ENCODE assay signal across 9 cellular contexts in the genomic region with DNA sequence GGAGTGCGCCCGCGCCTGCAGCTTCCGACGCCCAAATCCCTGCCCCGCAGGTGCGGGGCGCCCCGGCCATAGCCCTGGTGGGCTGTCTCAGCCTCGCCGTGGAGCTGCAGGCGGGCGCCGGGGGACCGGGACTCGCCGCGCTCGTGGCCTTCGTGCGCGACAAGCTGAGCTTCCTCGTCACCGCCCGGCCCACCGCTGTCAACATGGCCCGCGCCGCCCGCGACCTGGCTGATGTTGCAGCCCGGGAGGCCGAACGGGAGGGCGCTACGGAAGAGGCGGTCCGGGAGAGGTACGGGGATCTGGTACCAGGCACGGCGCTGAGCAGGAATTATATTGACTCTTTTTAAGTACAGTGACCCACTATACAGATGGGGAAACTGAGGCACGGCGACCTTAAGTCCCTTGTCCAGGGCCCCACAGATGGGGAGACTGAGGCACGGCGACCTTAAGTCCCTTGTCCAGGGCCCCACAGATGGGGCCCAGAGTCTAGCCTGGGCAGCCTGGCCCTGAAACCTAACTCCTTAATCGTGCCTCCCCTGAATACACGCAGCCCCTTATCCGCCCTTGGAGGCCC. TPM values are rescaled to one million over a fixed set of nuclear protein-coding genes. Genes with fewer than 3 reads are reported as not detected.
A peak's percentile ranks its signal among the peaks of the same experiment; 100 is the strongest.
DNase-seq lines count a peak whose midpoint lies in the region; ATAC-seq, FAIRE-seq and TF ChIP-seq lines count a peak whose summit lies in the region.
"Had no signal": no experiment of that assay in that cellular context is flagged by ENCODE, and none has a peak within 500 bp of the region (broad histone marks: within the 10 kb centered on the region; RNA-seq: fewer than 3 reads in every experiment).

No MANE protein-coding gene starts in this region.

- no peak for TF ChIP-seq EP300 in GM12878 (IDR thresholded peaks at IDR 0.05; ENCODE audit: borderline replicate concordance in 1 of 2, control insufficient read depth in 1 of 2, low read depth in 2 of 2, low read length in 2 of 2)

- DNase-seq in DMS 273 (lab: John Stamatoyannopoulos, UW; ENCODE audit: unreplicated experiment) (peak; percentile 58), DMS 273 treated with DMSO at 0.1 percent for 48 hours (lab: John Stamatoyannopoulos, UW) (no peak), SJSA1 (ENCODE audit: low read depth in 1 of 2, low spot score in 2 of 2) (no peak), GM12878 (ENCODE audit: low read depth, low spot score) (no peak), iPS-NIHi7 (ENCODE audit: extremely low spot score) (peak; percentile 27), DMS114 treated with DMSO at 0.1 percent for 48 hours (lab: John Stamatoyannopoulos, UW; ENCODE audit: unreplicated experiment) (no peak), inferior parietal cortex (ENCODE audit: extremely low spot score) (no peak)
- DNase-seq in stimulated activated CD4-positive, alpha-beta T cell treated with anti-CD3 and anti-CD28 coated beads, Interleukin-2, amount 100 ng/mL, for 48 hours: peak; percentile 33 to 40

- H3K9ac ChIP-seq in GM12878 (ENCODE audit: control insufficient read depth, insufficient read depth, low read length): peak overlapping the region; percentile 71

- H2AFZ ChIP-seq in GM12878 (ENCODE audit: control insufficient read depth, low read depth, low read length): peak overlapping the region; percentile 61

- in situ Hi-C loops in GM12878 (cut with MboI): no loop called here

- CTCF ChIA-PET in GM12878 (lab: Yijun Ruan, JAX): interaction anchor here (0.9 to 1.0 kb wide), 3 partner anchors 9 to 318 kb away, joined by 3 to 6 read pairs (median 3); partner anchors contain the start of gene C19orf53

- H3K9me3 ChIP-seq in SJSA1 (replicated peaks) (no peaks in the 10 kb centered on the region; the same call in 1 of the 2 replicates), GM12878 (replicated peaks; ENCODE audit: control insufficient read depth, insufficient read depth, low read length) (no peaks in the 10 kb centered on the region)

- H3K4me3 ChIP-seq in SJSA1 (peak overlapping the region; percentile 73), GM12878 (peak overlapping the region; percentile 83)

- ATAC-seq in GM12878: peak; percentile 74

- RAD21 ChIA-PET in GM12878 (lab: Charles Lee; ENCODE audit: unreplicated experiment): interaction anchor here (1.4 kb wide), 1 partner anchor 9 kb away, joined by 7 read pairs; the partner anchor contains the start of gene C19orf53

- POLR2A ChIA-PET in GM12878 (lab: Charles Lee): interaction anchor here (0.5 to 2.9 kb wide), 4 partner anchors 9 to 83 kb away, joined by 3 to 17 read pairs (median 4); partner anchors contain the start of gene C19orf53

- peak overlapping the region; percentile 94 for H3K4me2 ChIP-seq in GM12878 (ENCODE audit: control insufficient read depth, insufficient read depth)

- no peak for TF ChIP-seq RAD21 in GM12878 (IDR thresholded peaks at IDR 0.05; ENCODE audit: insufficient read depth, low read depth, low read length)

- H3K27me3 ChIP-seq in SJSA1 (replicated peaks): no peaks in the 10 kb centered on the region
- no peaks in the 10 kb centered on the region for H3K27me3 ChIP-seq in GM12878 (replicated peaks in 1 of 2; ENCODE audit: control insufficient read depth in 2 of 2, insufficient read depth in 2 of 2, low read length in 1 of 2)

- intact Hi-C loops in GM12878 (cut with micrococcal nuclease; ENCODE audit: unreplicated experiment): no loop called here

- no peaks in the 10 kb centered on the region for H4K20me1 ChIP-seq in GM12878 (ENCODE audit: control insufficient read depth, insufficient read depth)

- 2% methylated on average over 39 of the region's 48 CpGs for WGBS in GM12878 (ENCODE audit: insufficient coverage, insufficient replicate concordance, low lambda C conversion rate, missing lambda C conversion rate)

- peaks cover 16% of the 10 kb centered on the region for H3K4me1 ChIP-seq in SJSA1 (replicated peaks)
- H3K4me1 ChIP-seq in GM12878 (ENCODE audit: control insufficient read depth, insufficient read depth, low read length): no peaks in the 10 kb centered on the region

- H3K27ac ChIP-seq in SJSA1 (no peak overlapping the region), GM12878 (ENCODE audit: control insufficient read depth, insufficient read depth) (0 out of 2 replicates have a peak overlapping the region, but pooled peaks have one; percentile 20)

- peaks cover 19% of the 10 kb centered on the region for H3K79me2 ChIP-seq in GM12878 (ENCODE audit: control insufficient read depth, insufficient read depth, low read length)

- BruUV-seq in GM12878 (replicated peaks; lab: Mats Ljungman, UMichigan): no TSS peak

- FAIRE-seq in GM12878 (lab: Jason Lieb, UNC): no peak
- FAIRE-seq: A204.1 had no signal

- H3K36me3 ChIP-seq in SJSA1 (peaks cover 70% of the 10 kb centered on the region), GM12878 (ENCODE audit: control insufficient read depth in 2 of 2, insufficient read depth in 2 of 2, low read length in 1 of 2) (peaks cover 0 to 4% of the 10 kb centered on the region in 2 experiments; a peak in 3 of 4 replicates)

- no peak for TF ChIP-seq CTCF in GM12878 (IDR thresholded peaks at IDR 0.05 in 2 of 3, conservative IDR thresholded peaks at IDR 0.05 in 1 of 3; ENCODE audit: control insufficient read depth in 2 of 3, extremely low read depth in 1 of 3, insufficient read depth in 1 of 3, low read depth in 3 of 3, low read length in 3 of 3)

- TF ChIP-seq POLR2A in GM12878 (IDR thresholded peaks at IDR 0.05; ENCODE audit: low read depth, low read length): no peak; the same call in 1 of the 2 replicates

- SMC1A ChIA-PET in GM12878 (lab: Charles Lee; ENCODE audit: uncharacterized antibody, unreplicated experiment): interaction anchor here (2.0 kb wide), 1 partner anchor 10 kb away, joined by 6 read pairs; the partner anchor contains the start of gene C19orf53

TF ChIP-seq in GM12878, 131 proteins besides CTCF, POLR2A, EP300 and RAD21 (continues in another document):
- TF ChIP-seq NFYA (IDR thresholded peaks at IDR 0.05; ENCODE audit: borderline replicate concordance, low read depth, low read length) (no peak), KLF5 (IDR thresholded peaks at IDR 0.05; ENCODE audit: partially characterized antibody) (no peak), JUND (IDR thresholded peaks at IDR 0.05; ENCODE audit: low read depth, low read length) (no peak)

RNA-seq across cellular contexts. Expression of gene MRI1, which starts 0.6 kb away (rescaled TPM):
- 34.4 and 45.4 TPM in 2 replicates for total RNA-seq in SJSA1 (2014; rRNA removed; shearing (Covaris generic))
- total RNA-seq in GM12878 (2013; cell fraction: nucleolus; rRNA removed): 86.3 and 111 TPM in 2 replicates
- 49.5 and 50.3 TPM in 2 replicates for total RNA-seq in GM12878 (2014; rRNA removed)
- 17.0 and 17.2 TPM in 2 replicates for total RNA-seq in GM12878 (2014; rRNA removed; fragmentation: Illumina TruSeq; extraction: Trizol)
- 36.3 and 40.0 TPM in 2 replicates for total RNA-seq in GM12878 (2021)
- 6.0 TPM for polyA plus RNA-seq in GM12878 (2011; ENCODE audit: low read depth)
- polyA plus RNA-seq in GM12878 (2011; rRNA removed): 16.6 and 28.2 TPM in 2 replicates
- 34.3 and 54.3 TPM in 2 replicates for polyA plus RNA-seq in GM12878 (2011; cell fraction: cytosol; rRNA removed)
- polyA plus RNA-seq in GM12878 (2011; cell fraction: nucleus; rRNA removed): 259 and 261 TPM in 2 replicates
- 21.6 and 24.4 TPM in 2 replicates for polyA plus RNA-seq in GM12878 (2012)
- polyA plus RNA-seq in GM12878 (2014; fragmentation: Illumina TruSeq; extraction: Trizol): 14.3 and 18.5 TPM in 2 replicates
- 1 to 10 TPM; 5.4 to 7.9 TPM for polyA plus RNA-seq in GM12878 (2014; fragmentation: Nextera tagmentation; extraction: Ambion mirVana)
- 46.4 and 51.1 TPM in 2 replicates for polyA plus RNA-seq in GM12878 (2014; rRNA removed)
- 10 to 100 TPM; 28.4 to 30.1 TPM for polyA plus RNA-seq in GM12878 (2016; fragmentation: Nextera tagmentation; extraction: Ambion mirVana)
- polyA minus RNA-seq in GM12878 (2011; rRNA and poly(A)+ RNA removed): 10.5 and 22.7 TPM in 2 replicates
- 13.1 and 16.3 TPM in 2 replicates for polyA minus RNA-seq in GM12878 (2011; cell fraction: cytosol; rRNA and poly(A)+ RNA removed)
- polyA minus RNA-seq in GM12878 (2011; cell fraction: nucleus; rRNA and poly(A)+ RNA removed): 20.1 and 25.7 TPM in 2 replicates

RNA-seq across cellular contexts. Expression of gene C19orf53, which starts 9.3 kb away (rescaled TPM):
- 167 and 195 TPM in 2 replicates for total RNA-seq in SJSA1 (2014; rRNA removed; shearing (Covaris generic))
- total RNA-seq in GM12878 (2013; cell fraction: nucleolus; rRNA removed): 15.6 and 16.0 TPM in 2 replicates
- total RNA-seq in GM12878 (2014; rRNA removed): 183 and 198 TPM in 2 replicates
- total RNA-seq in GM12878 (2014; rRNA removed; fragmentation: Illumina TruSeq; extraction: Trizol): 120 and 138 TPM in 2 replicates
- 109 and 115 TPM in 2 replicates for total RNA-seq in GM12878 (2021)
- 219 TPM for polyA plus RNA-seq in GM12878 (2011; ENCODE audit: low read depth)
- 99.9 and 186 TPM in 2 replicates for polyA plus RNA-seq in GM12878 (2011; rRNA removed)
- polyA plus RNA-seq in GM12878 (2011; cell fraction: cytosol; rRNA removed): 225 and 239 TPM in 2 replicates
- 81.5 and 116 TPM in 2 replicates for polyA plus RNA-seq in GM12878 (2011; cell fraction: nucleus; rRNA removed)
- polyA plus RNA-seq in GM12878 (2012): 194 and 199 TPM in 2 replicates
- 38.4 and 171 TPM in 2 replicates for polyA plus RNA-seq in GM12878 (2014; fragmentation: Illumina TruSeq; extraction: Trizol)
- polyA plus RNA-seq in GM12878 (2014; fragmentation: Nextera tagmentation; extraction: Ambion mirVana): 100 to 1,000 TPM; 392 to 449 TPM
- polyA plus RNA-seq in GM12878 (2014; rRNA removed): 250 and 253 TPM in 2 replicates
- 100 to 1,000 TPM; 266 to 268 TPM for polyA plus RNA-seq in GM12878 (2016; fragmentation: Nextera tagmentation; extraction: Ambion mirVana)
- 35.0 and 80.3 TPM in 2 replicates for polyA minus RNA-seq in GM12878 (2011; rRNA and poly(A)+ RNA removed)
- 41.4 and 51.9 TPM in 2 replicates for polyA minus RNA-seq in GM12878 (2011; cell fraction: cytosol; rRNA and poly(A)+ RNA removed)
- 9.3 and 19.9 TPM in 2 replicates for polyA minus RNA-seq in GM12878 (2011; cell fraction: nucleus; rRNA and poly(A)+ RNA removed)

RNA-seq across cellular contexts. Expression of gene ZSWIM4, which starts 30.3 kb away (rescaled TPM):
- total RNA-seq in SJSA1 (2014; rRNA removed; shearing (Covaris generic)): 1.9 and 2.9 TPM in 2 replicates
- total RNA-seq in GM12878 (2013; cell fraction: nucleolus; rRNA removed): 12.5 and 13.0 TPM in 2 replicates
- 3.1 TPM in 2 replicates for total RNA-seq in GM12878 (2014; rRNA removed)
- 1.1 and 1.2 TPM in 2 replicates for total RNA-seq in GM12878 (2014; rRNA removed; fragmentation: Illumina TruSeq; extraction: Trizol)
- 11.1 and 12.2 TPM in 2 replicates for total RNA-seq in GM12878 (2021)
- polyA plus RNA-seq in GM12878 (2011; ENCODE audit: low read depth): 1.1 TPM
- 0.66 and 1.3 TPM in 2 replicates for polyA plus RNA-seq in GM12878 (2011; rRNA removed)
- polyA plus RNA-seq in GM12878 (2011; cell fraction: cytosol; rRNA removed): 2.6 TPM in 2 replicates
- polyA plus RNA-seq in GM12878 (2011; cell fraction: nucleus; rRNA removed): 3.2 and 4.0 TPM in 2 replicates
- polyA plus RNA-seq in GM12878 (2012): 4.9 and 6.1 TPM in 2 replicates
- polyA plus RNA-seq in GM12878 (2014; fragmentation: Illumina TruSeq; extraction: Trizol): 1.6 and 2.2 TPM in 2 replicates
- not detected for polyA plus RNA-seq in GM12878 (2014; fragmentation: Nextera tagmentation; extraction: Ambion mirVana)
- 5.1 and 5.6 TPM in 2 replicates for polyA plus RNA-seq in GM12878 (2014; rRNA removed)
- 1 to 10 TPM in 1 of 2 experiments, under 1 TPM in 1; 0.73 to 1.2 TPM for polyA plus RNA-seq in GM12878 (2016; fragmentation: Nextera tagmentation; extraction: Ambion mirVana)
- 1.8 and 5.0 TPM in 2 replicates for polyA minus RNA-seq in GM12878 (2011; rRNA and poly(A)+ RNA removed)
- polyA minus RNA-seq in GM12878 (2011; cell fraction: cytosol; rRNA and poly(A)+ RNA removed): 3.1 and 3.2 TPM in 2 replicates
- 1.9 and 2.9 TPM in 2 replicates for polyA minus RNA-seq in GM12878 (2011; cell fraction: nucleus; rRNA and poly(A)+ RNA removed)

Comparison
In these comparisons a context has a peak if more than half of its experiments do, and no peak if none do; other contexts are left out.
1. DNase-seq: peak in DMS 273 (single experiment), iPS-NIHi7 (single experiment) and stimulated activated CD4-positive, alpha-beta T cell treated with anti-CD3 and anti-CD28 coated beads, Interleukin-2, amount 100 ng/mL, for 48 hours (2 of 2); none in DMS 273 treated with DMSO at 0.1 percent for 48 hours (single experiment), SJSA1 (0 of 2), GM12878 (single experiment), DMS114 treated with DMSO at 0.1 percent for 48 hours (single experiment) and inferior parietal cortex (single experiment).